In genomic region chr9:86487222-86487841, GRCh38 we compare ENCODE assay signal across 9 cellular contexts.
A peak's percentile ranks its signal among the peaks of the same experiment; 100 is the strongest.
DNase-seq lines count a peak whose midpoint lies in the region; ATAC-seq, FAIRE-seq and TF ChIP-seq lines count a peak whose summit lies in the region.
"Had no signal": no experiment of that assay in that cellular context is flagged by ENCODE, and none has a peak within 500 bp of the region (broad histone marks: within the 10 kb centered on the region; RNA-seq: fewer than 3 reads in every experiment).

No MANE protein-coding gene starts in this region.

- no peaks in the 10 kb centered on the region for H3F3A ChIP-seq in OCI-LY1 (ENCODE audit: insufficient read depth, low read length)

- TF ChIP-seq EP300 in H1 (IDR thresholded peaks at IDR 0.05; ENCODE audit: borderline replicate concordance in 1 of 2, low read depth in 2 of 2, low read length in 2 of 2), result no peak

- no peak overlapping the region for H2BK120ac ChIP-seq in H1 (replicated peaks; ENCODE audit: low read depth, low read length)

- no peak overlapping the region for H3K23ac ChIP-seq in H1 (ENCODE audit: insufficient read length)

- POLR2A ChIA-PET in H1 (lab: Charles Lee; ENCODE audit: partially characterized antibody), result no interaction called here

- H2AK5ac ChIP-seq in H1 (ENCODE audit: low read depth, low read length), result no peak overlapping the region

- no peak for TF ChIP-seq CTCF in GM20000 (IDR thresholded peaks at IDR 0.05; ENCODE audit: extremely low read depth, missing control alignments)
- peak; percentile 56 for TF ChIP-seq CTCF in OCI-LY1 (IDR thresholded peaks at IDR 0.05; ENCODE audit: low read length)
- TF ChIP-seq CTCF in H1 (IDR thresholded peaks at IDR 0.05; ENCODE audit: control extremely low read depth in 1 of 3, insufficient read depth in 1 of 3, low read depth in 1 of 3, low read length in 3 of 3), result peak in 2 of 3 experiments; percentile 49 to 58; a peak in 2 of 4 replicates

- no peak overlapping the region for H3K18ac ChIP-seq in H1 (ENCODE audit: extremely low read depth, low read length)

- H3K4ac ChIP-seq in H1 (replicated peaks; ENCODE audit: insufficient read length, low read depth, low read length), result no peak overlapping the region

- TF ChIP-seq POLR2A in H1 (IDR thresholded peaks at IDR 0.05; ENCODE audit: control extremely low read depth in 1 of 2, low read depth in 2 of 2, low read length in 2 of 2) (no peak), GM18505 (IDR thresholded peaks at IDR 0.05; ENCODE audit: borderline replicate concordance, extremely low read depth, insufficient read depth, insufficient read length) (no peak)

- H4K5ac ChIP-seq in H1 (ENCODE audit: insufficient read length, low read depth, low read length), result no peak overlapping the region

- H2BK12ac ChIP-seq in H1 (ENCODE audit: low read depth, low read length), result no peak overlapping the region

- H3K14ac ChIP-seq in H1 (ENCODE audit: insufficient read length), result no peak overlapping the region

- CTCF ChIA-PET in H1 (lab: Charles Lee; ENCODE audit: partially characterized antibody), result interaction anchor here (0.7 to 8.1 kb wide), 35 partner anchors 10 to 851 kb away, joined by 3 to 66 read pairs (median 4); no protein-coding TSS in a partner anchor

- 36% methylated on average over 1 of the region's 1 CpG; no CpG with 5 or more reads in 1 of the 2 experiments for WGBS in H1 (ENCODE audit: extremely low coverage in 1 of 2, insufficient coverage in 1 of 2, insufficient read length in 1 of 2, insufficient replicate concordance in 2 of 2, low coverage in 1 of 2, low lambda C conversion rate in 2 of 2, missing lambda C conversion rate in 1 of 2), 2 experiments

- H3K9me3 ChIP-seq in OCI-LY1 (ENCODE audit: low read length) (no peaks in the 10 kb centered on the region), H1 (ENCODE audit: insufficient read depth in 2 of 2, low read depth in 1 of 2, low read length in 1 of 2) (no peaks in the 10 kb centered on the region)

- no peak overlapping the region for H3K9ac ChIP-seq in OCI-LY1 (ENCODE audit: low read length)
- H3K9ac ChIP-seq in H1 (replicated peaks in 1 of 4; ENCODE audit: extremely low read depth in 1 of 4, low read depth in 3 of 4, low read length in 3 of 4), result no peak overlapping the region

- H2BK20ac ChIP-seq in H1 (ENCODE audit: low read length), result no peak overlapping the region

- no peak overlapping the region for H4K91ac ChIP-seq in H1 (replicated peaks; ENCODE audit: insufficient read length, low read length)

- H4K20me1 ChIP-seq in OCI-LY1 (ENCODE audit: insufficient read depth, low read length), result no peaks in the 10 kb centered on the region
- no peaks in the 10 kb centered on the region for H4K20me1 ChIP-seq in H1 (replicated peaks in 1 of 2; ENCODE audit: control insufficient read depth in 1 of 2, insufficient read depth in 2 of 2, low read length in 2 of 2)

- FAIRE-seq in H1 (lab: Jason Lieb, UNC), result peak; percentile 78
- FAIRE-seq: colon had no signal

- ATAC-seq in GM18505 (IDR thresholded peaks at IDR 0.05; ENCODE audit: unreplicated experiment) (no peak), HG02642 (IDR thresholded peaks at IDR 0.05; ENCODE audit: poor library complexity, unreplicated experiment) (no peak)

- H2AFZ ChIP-seq in OCI-LY1 (ENCODE audit: low read length) (no peak overlapping the region), H1 (ENCODE audit: low read length) (no peak overlapping the region)

- H3K36me3 ChIP-seq in OCI-LY1 (ENCODE audit: insufficient read depth, low read length), result no peaks in the 10 kb centered on the region
- H3K36me3 ChIP-seq in H1 (ENCODE audit: control insufficient read depth in 2 of 4, insufficient read depth in 4 of 4, low read length in 3 of 4), result no peaks in the 10 kb centered on the region

- H4K8ac ChIP-seq in H1 (ENCODE audit: extremely low read depth, insufficient read depth, low read length), result no peak overlapping the region

- no peaks in the 10 kb centered on the region for H3K27me3 ChIP-seq in OCI-LY1 (ENCODE audit: insufficient read depth, low read length)
- H3K27me3 ChIP-seq in H1 (replicated peaks in 1 of 4; ENCODE audit: control insufficient read depth in 3 of 4, extremely low read depth in 1 of 4, insufficient read depth in 3 of 4, low read length in 3 of 4), result no peaks in the 10 kb centered on the region

- H3K79me1 ChIP-seq in H1 (ENCODE audit: low read depth, low read length), result no peaks in the 10 kb centered on the region

- H3K4me1 ChIP-seq in OCI-LY1 (ENCODE audit: insufficient read depth, low read length, severe bottlenecking) (no peaks in the 10 kb centered on the region), H1 (replicated peaks in 1 of 4; ENCODE audit: control insufficient read depth in 3 of 4, insufficient read depth in 4 of 4, low read length in 3 of 4) (no peaks in the 10 kb centered on the region)

- no peak overlapping the region for H3K27ac ChIP-seq in OCI-LY1 (ENCODE audit: low read depth, low read length, poor library complexity, severe bottlenecking)
- H3K27ac ChIP-seq in H1 (ENCODE audit: low read depth, low read length), result no peak overlapping the region

- H3K9me2 ChIP-seq in OCI-LY1 (ENCODE audit: low read depth, low read length), result no peaks in the 10 kb centered on the region

- H3K23me2 ChIP-seq in H1 (ENCODE audit: low read depth, low read length), result no peaks in the 10 kb centered on the region

- peak; percentile 35 for DNase-seq in AG08396 (ENCODE audit: low spot score)
- peak; percentile 30 for DNase-seq in GM20000 (ENCODE audit: low spot score)
- no peak for DNase-seq in H1 (ENCODE audit: low read depth in 1 of 2, low spot score in 2 of 2)
- peak; percentile 55 for DNase-seq in midbrain (lab: John Stamatoyannopoulos, UW)
- no peak for DNase-seq in GM19238 (ENCODE audit: insufficient read length, low spot score)

- H3K79me2 ChIP-seq in OCI-LY1 (ENCODE audit: insufficient read depth, low read length) (no peaks in the 10 kb centered on the region), H1 (ENCODE audit: control insufficient read depth in 1 of 2, insufficient read depth in 2 of 2, low read length in 2 of 2) (no peaks in the 10 kb centered on the region)

- H3K56ac ChIP-seq in H1 (replicated peaks; ENCODE audit: insufficient read length, low read depth, low read length), result no peak overlapping the region

- no peak overlapping the region for H2BK15ac ChIP-seq in H1 (ENCODE audit: low read length)

- H3K4me3 ChIP-seq in OCI-LY1 (ENCODE audit: low read depth, low read length, poor library complexity, severe bottlenecking) (no peak overlapping the region), H1 (ENCODE audit: extremely low read depth in 1 of 4, insufficient read depth in 2 of 4, low read depth in 3 of 4, low read length in 4 of 4) (no peak overlapping the region)

- peak; percentile 86 to 88 for TF ChIP-seq RAD21 in H1 (IDR thresholded peaks at IDR 0.05 in 1 of 2, conservative IDR thresholded peaks at IDR 0.05 in 1 of 2; ENCODE audit: low read depth in 2 of 2, low read length in 2 of 2)

- no peak overlapping the region for H2BK5ac ChIP-seq in H1 (ENCODE audit: low read depth, low read length)

- H3K4me2 ChIP-seq in OCI-LY1 (ENCODE audit: low read length) (no peak overlapping the region), H1 (ENCODE audit: insufficient read depth in 1 of 2, low read depth in 2 of 2, low read length in 2 of 2) (no peak overlapping the region)

TF ChIP-seq in H1, 55 proteins besides CTCF, POLR2A, EP300 and RAD21:
- TF ChIP-seq SP1 (IDR thresholded peaks at IDR 0.05; ENCODE audit: low read depth, low read length), result no peak
- TF ChIP-seq TAF7 (optimal IDR thresholded peaks at IDR 0.05; ENCODE audit: borderline replicate concordance, low read depth, low read length), result no peak
- no peak for TF ChIP-seq BACH1 (IDR thresholded peaks at IDR 0.05; ENCODE audit: low read length)
- TF ChIP-seq RBBP5 (IDR thresholded peaks at IDR 0.05; ENCODE audit: borderline replicate concordance, low read depth, low read length), result no peak
- no peak for TF ChIP-seq POU5F1 (IDR thresholded peaks at IDR 0.05; ENCODE audit: low read depth, low read length)
- no peak for TF ChIP-seq SIRT6 (IDR thresholded peaks at IDR 0.05; ENCODE audit: low read length)
- TF ChIP-seq TCF12 (IDR thresholded peaks at IDR 0.05; ENCODE audit: low read depth, low read length), result no peak
- TF ChIP-seq CEBPB (IDR thresholded peaks at IDR 0.05; ENCODE audit: low read depth, low read length), result no peak
- no peak for TF ChIP-seq USF2 (IDR thresholded peaks at IDR 0.05; ENCODE audit: low read length)
- TF ChIP-seq SIX5 (IDR thresholded peaks at IDR 0.05; ENCODE audit: low read depth, low read length), result no peak
- TF ChIP-seq EGR1 (IDR thresholded peaks at IDR 0.05; ENCODE audit: borderline replicate concordance, low read depth, low read length), result no peak
- no peak for TF ChIP-seq KDM4A (IDR thresholded peaks at IDR 0.05; ENCODE audit: low read depth, low read length, severe bottlenecking)
TF ChIP-seq in H1: peak in this region for 0.

Comparison
In these comparisons a context has a peak if more than half of its experiments do, and no peak if none do; other contexts are left out.
1. DNase-seq: peak in AG08396 (single experiment), GM20000 (single experiment) and midbrain (single experiment); none in H1 (0 of 2) and GM19238 (single experiment).